In the genomic region with DNA sequence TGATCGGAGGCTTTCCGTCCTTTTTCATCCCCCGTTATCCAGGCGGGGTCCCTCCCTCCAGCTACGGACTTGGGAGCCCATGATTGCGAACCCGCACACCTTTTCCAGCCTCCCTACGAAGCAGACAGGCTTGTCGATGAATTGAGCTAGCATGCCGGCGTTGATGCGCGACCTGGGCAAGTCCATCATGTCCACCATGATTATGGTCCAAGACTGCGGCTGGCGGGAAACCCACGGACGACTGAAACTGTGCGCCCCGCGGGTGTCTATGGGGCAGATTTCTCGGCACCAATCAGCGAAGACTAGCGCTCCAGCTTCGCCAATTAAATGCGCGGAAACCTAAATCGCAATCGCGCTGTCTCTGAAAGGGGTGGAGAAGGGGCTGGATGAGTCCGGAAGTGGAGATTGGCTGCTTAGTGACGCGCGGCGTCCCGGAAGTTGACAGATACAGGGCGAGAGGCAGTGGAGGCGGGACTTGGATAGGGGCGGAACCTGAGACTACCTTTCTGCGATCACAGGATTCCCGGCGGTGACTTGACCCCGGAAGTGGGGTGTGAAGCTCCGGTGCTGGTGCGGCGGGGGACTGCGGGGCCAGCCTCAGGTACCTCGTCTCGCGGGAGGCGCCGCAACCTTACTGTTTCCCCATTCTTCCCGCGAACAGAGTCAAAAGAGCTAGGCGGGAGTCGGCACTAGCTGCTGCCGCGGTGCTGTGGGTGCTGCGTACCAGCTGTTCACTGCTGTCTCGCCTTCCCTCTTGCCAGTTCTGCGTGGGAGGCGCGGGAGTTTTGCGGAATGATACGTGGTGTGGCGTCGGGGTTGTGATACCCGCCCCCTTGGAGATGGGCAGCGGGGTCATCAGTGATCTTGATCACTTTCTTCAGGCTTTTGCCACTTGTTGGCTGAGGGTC, we compare ENCODE assay signal across 8 cellular contexts. TPM values are rescaled to one million over a fixed set of nuclear protein-coding genes. Genes with fewer than 3 reads are reported as not detected.
DNase-seq lines count a peak whose midpoint lies in the region; ATAC-seq and TF ChIP-seq lines count a peak whose summit lies in the region.

A gene (plus strand): TSS at position 532 of the 908 bp plus-strand sequence. CDS start 32,620 bp downstream, outside the sequence.

- H3K4me1 Mint-ChIP-seq in activated CD4-positive, alpha-beta T cell treated with anti-CD3 and anti-CD28 coated beads, Interleukin-2, amount 10 ng/mL, durations not matched to agents 7 days and 5 days, result peaks cover 38% of the 10 kb centered on the region

- H3K36me3 ChIP-seq in BLaER1, result peaks cover 17% of the 10 kb centered on the region

- CTCF ChIA-PET in activated CD4-positive, alpha-beta T cell treated with anti-CD3 and anti-CD28 coated beads, Interleukin-2, amount 10 ng/mL, durations not matched to agents 7 days and 5 days (lab: Charles Lee), result interaction anchor here (0.6 to 1.2 kb wide), 6 partner anchors 10 to 537 kb away, joined by 3 to 4 read pairs (median 3); no protein-coding TSS in a partner anchor

- H3K4me1 ChIP-seq in BLaER1, result peaks cover 29% of the 10 kb centered on the region

- H3K27ac ChIP-seq in BLaER1, result peak within 1 kb of the TSS; percentile 73
- peak within 1 kb of the TSS; percentile 78 to 93 for H3K27ac ChIP-seq in coronary artery

- no peaks in the 10 kb centered on the region for H4K20me1 ChIP-seq in BLaER1

- no peaks in the 10 kb centered on the region for H3K27me3 Mint-ChIP-seq in activated CD4-positive, alpha-beta T cell treated with anti-CD3 and anti-CD28 coated beads, Interleukin-2, amount 10 ng/mL, durations not matched to agents 7 days and 5 days

- peak within 1 kb of the TSS; percentile 90 for H3K4me3 ChIP-seq in BLaER1
- H3K4me3 ChIP-seq in coronary artery, result peak within 1 kb of the TSS; percentile 92

- H3K27ac Mint-ChIP-seq in activated CD4-positive, alpha-beta T cell treated with anti-CD3 and anti-CD28 coated beads, Interleukin-2, amount 10 ng/mL, durations not matched to agents 7 days and 5 days, result peak within 1 kb of the TSS; percentile 99

- H3K9me3 Mint-ChIP-seq in activated CD4-positive, alpha-beta T cell treated with anti-CD3 and anti-CD28 coated beads, Interleukin-2, amount 10 ng/mL, durations not matched to agents 7 days and 5 days, result no peaks in the 10 kb centered on the region

- peaks cover 36% of the 10 kb centered on the region for H3K36me3 Mint-ChIP-seq in activated CD4-positive, alpha-beta T cell treated with anti-CD3 and anti-CD28 coated beads, Interleukin-2, amount 10 ng/mL, durations not matched to agents 7 days and 5 days (ENCODE audit: low read depth)

- H3K9ac ChIP-seq in BLaER1, result peak within 1 kb of the TSS; percentile 86

- peak; percentile 100 for DNase-seq in NCI-H69 (lab: John Stamatoyannopoulos, UW)
- peak; percentile 99 for DNase-seq in activated CD4-positive, alpha-beta T cell treated with anti-CD3 and anti-CD28 coated beads, Interleukin-2, amount 10 ng/mL, durations not matched to agents 7 days and 5 days
- DNase-seq in coronary artery (ENCODE audit: low spot score), result peak; percentile 100
- peak; percentile 98 to 100 for DNase-seq in left colon
- DNase-seq in stimulated activated CD4-positive, alpha-beta T cell treated with anti-CD3 and anti-CD28 coated beads, Interleukin-1b, Interleukin-23, amount 100 ng/mL, for 48 hours, result peak; percentile 99

- no peak for TF ChIP-seq CTCF in coronary artery (IDR thresholded peaks at IDR 0.05)

- POLR2A ChIA-PET in activated CD4-positive, alpha-beta T cell treated with anti-CD3 and anti-CD28 coated beads, Interleukin-2, amount 10 ng/mL, durations not matched to agents 7 days and 5 days (lab: Charles Lee), result interaction anchor here (0.5 to 0.6 kb wide), 4 partner anchors 60 to 502 kb away, joined by 3 to 11 read pairs (median 5); no protein-coding TSS in a partner anchor

- no peaks in the 10 kb centered on the region for H3K9me3 ChIP-seq in BLaER1

- H3K4me2 ChIP-seq in BLaER1, result peak within 1 kb of the TSS; percentile 96

- intact Hi-C loops in left colon (cut with DNase I, micrococcal nuclease), result no loop called here

- peak within 1 kb of the TSS; percentile 92 for H3K4me3 Mint-ChIP-seq in activated CD4-positive, alpha-beta T cell treated with anti-CD3 and anti-CD28 coated beads, Interleukin-2, amount 10 ng/mL, durations not matched to agents 7 days and 5 days

- ATAC-seq in GM19328 (IDR thresholded peaks at IDR 0.05; ENCODE audit: unreplicated experiment) (peak; percentile 99), HG03520 (IDR thresholded peaks at IDR 0.05; ENCODE audit: unreplicated experiment) (peak; percentile 97), left colon (peak; percentile 91)

- no peaks in the 10 kb centered on the region for H3K27me3 ChIP-seq in BLaER1

RNA-seq across cellular contexts. Expression of the gene that starts here (rescaled TPM):
- total RNA-seq in activated CD4-positive, alpha-beta T cell treated with anti-CD3 and anti-CD28 coated beads, Interleukin-2, amount 10 ng/mL, durations not matched to agents 7 days and 5 days, result 10 to 100 TPM; 16.3 to 16.4 TPM
- 10 to 100 TPM; 16.1 to 24.7 TPM for total RNA-seq in left colon

Comparison
In these comparisons a context has a peak if more than half of its experiments do, and no peak if none do; other contexts are left out.
1. Peak in every context shown above with its lines: DNase-seq, ATAC-seq, H3K4me3 ChIP-seq and H3K27ac ChIP-seq.